Comparison of ENCODE assay signal across 8 cellular contexts in the genomic region with DNA sequence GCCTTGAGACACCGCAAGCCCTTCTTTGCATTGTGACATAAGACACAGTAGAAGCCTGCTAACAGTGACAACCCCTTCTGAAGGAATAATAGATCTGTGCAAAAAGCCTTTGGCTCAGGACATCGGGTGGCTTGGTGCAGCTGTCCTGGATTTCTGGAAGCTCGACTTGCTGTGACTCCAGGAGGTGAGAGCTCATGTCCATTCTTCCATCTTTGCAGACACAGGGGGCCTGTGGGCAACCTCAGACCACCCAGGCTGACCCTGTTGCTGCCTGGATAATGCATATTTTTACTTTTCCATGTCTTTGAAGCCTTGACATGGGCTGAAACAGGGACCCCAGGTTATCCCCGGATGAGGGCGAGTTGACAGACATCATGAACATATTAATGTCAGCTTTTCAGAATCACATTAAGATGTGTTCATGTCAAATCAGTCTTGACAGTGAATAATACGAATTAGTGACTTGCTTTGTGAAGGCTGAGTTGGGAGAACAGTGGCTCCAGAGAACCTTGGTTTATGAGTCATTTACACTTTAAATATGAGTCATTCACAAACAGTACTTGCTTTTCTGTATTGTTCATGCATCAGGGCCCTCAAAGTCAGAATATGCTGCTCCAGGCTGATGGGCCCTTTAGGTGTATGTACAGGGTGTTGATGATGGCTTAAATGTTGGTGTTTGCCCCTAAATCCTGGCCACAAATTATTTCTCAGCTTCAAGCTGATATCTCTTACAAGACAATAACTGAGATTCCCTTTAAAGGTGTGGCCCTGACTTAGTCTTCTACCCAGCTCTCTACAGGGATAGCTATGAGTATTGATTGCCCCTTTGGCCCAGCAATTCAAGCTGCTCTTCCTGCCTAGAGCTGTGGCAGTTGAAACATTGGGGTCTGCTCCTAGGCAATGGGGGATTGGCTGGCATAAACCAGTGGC.
DNase-seq lines count a peak whose midpoint lies in the region; ATAC-seq, FAIRE-seq and TF ChIP-seq lines count a peak whose summit lies in the region.

No MANE protein-coding gene starts in this region.

- CTCF ChIA-PET in activated CD4-positive, alpha-beta T cell treated with anti-CD3 and anti-CD28 coated beads for 36 hours (lab: Charles Lee) = interaction anchor here (0.6 to 2.8 kb wide), 4 partner anchors 41 to 513 kb away, joined by 3 to 8 read pairs (median 3); no protein-coding TSS in a partner anchor

- H3K4me3 ChIP-seq in astrocyte (ENCODE audit: insufficient read depth, low read depth, low read length) = no peak overlapping the region

- peaks cover 3% of the 10 kb centered on the region for H3K9me3 ChIP-seq in astrocyte (ENCODE audit: insufficient read depth, low read depth, low read length)

- H3K4me1 Mint-ChIP-seq in activated CD4-positive, alpha-beta T cell treated with anti-CD3 and anti-CD28 coated beads for 36 hours = peaks cover 11% of the 10 kb centered on the region
- H3K4me1 Mint-ChIP-seq in astrocyte (ENCODE audit: low read depth, unreplicated experiment) (peaks cover 16% of the 10 kb centered on the region), CD14-positive monocyte (no peaks in the 10 kb centered on the region)

- intact Hi-C loops in activated CD4-positive, alpha-beta T cell treated with anti-CD3 and anti-CD28 coated beads for 36 hours (cut with DNase I, micrococcal nuclease) = loop anchor here in 1 of 2 experiments (1.0 to 5.0 kb wide), 2 partner anchors 60 to 135 kb away; no protein-coding TSS in a partner anchor
- intact Hi-C loops in CD14-positive monocyte (cut with micrococcal nuclease) = no loop called here

- H3K9ac ChIP-seq in astrocyte (ENCODE audit: low read length) = no peak overlapping the region

- H3K4me2 ChIP-seq in astrocyte (ENCODE audit: low read length) = peak overlapping the region; percentile 33

- no peaks in the 10 kb centered on the region for H3K79me2 ChIP-seq in astrocyte (ENCODE audit: insufficient read depth, low read length)

- no peak overlapping the region for H3K27ac Mint-ChIP-seq in activated CD4-positive, alpha-beta T cell treated with anti-CD3 and anti-CD28 coated beads for 36 hours
- H3K27ac Mint-ChIP-seq in astrocyte (ENCODE audit: unreplicated experiment) (peak overlapping the region; percentile 83), CD14-positive monocyte (no peak overlapping the region)

- H3K36me3 Mint-ChIP-seq in activated CD4-positive, alpha-beta T cell treated with anti-CD3 and anti-CD28 coated beads for 36 hours (ENCODE audit: low read depth) = no peaks in the 10 kb centered on the region
- H3K36me3 Mint-ChIP-seq in astrocyte (ENCODE audit: low read depth, unreplicated experiment) (no peaks in the 10 kb centered on the region), CD14-positive monocyte (no peaks in the 10 kb centered on the region)

- no peaks in the 10 kb centered on the region for H3K36me3 ChIP-seq in astrocyte (ENCODE audit: insufficient read depth, low read length)

- H3K4me1 ChIP-seq in astrocyte (ENCODE audit: insufficient read depth, low read length) = peaks cover 11% of the 10 kb centered on the region

- H3K4me3 Mint-ChIP-seq in activated CD4-positive, alpha-beta T cell treated with anti-CD3 and anti-CD28 coated beads for 36 hours = no peak overlapping the region
- H3K4me3 Mint-ChIP-seq in astrocyte (ENCODE audit: unreplicated experiment) (no peak overlapping the region), CD14-positive monocyte (no peak overlapping the region)

- TF ChIP-seq CTCF in astrocyte (IDR thresholded peaks at IDR 0.05; ENCODE audit: insufficient read depth, low read depth, low read length) (no peak), CD14-positive monocyte (IDR thresholded peaks at IDR 0.05) (no peak)

- H2AFZ ChIP-seq in astrocyte (ENCODE audit: low read depth, low read length) = no peak overlapping the region

- no peaks in the 10 kb centered on the region for H3K27me3 ChIP-seq in astrocyte (ENCODE audit: insufficient read depth, low read length)

- DNase-seq in activated CD4-positive, alpha-beta T cell treated with anti-CD3 and anti-CD28 coated beads for 36 hours = peak; percentile 46
- no peak for DNase-seq in activated CD4-positive, alpha-beta T cell treated with anti-CD3 and anti-CD28 coated beads, Interleukin-2, amount 50 U/mL, for 1 hour
- peak; percentile 82 for DNase-seq in astrocyte (ENCODE audit: low read depth)
- peak; percentile 56 for DNase-seq in retina
- no peak for DNase-seq in anterior cingulate cortex (lab: John Stamatoyannopoulos, UW)
- no peak for DNase-seq in CD14-positive monocyte (ENCODE audit: low spot score)
- no peak for DNase-seq in NCI-H1105 (lab: John Stamatoyannopoulos, UW)

- ATAC-seq in activated CD4-positive, alpha-beta T cell treated with anti-CD3 and anti-CD28 coated beads for 36 hours = peak; percentile 99
- peak; percentile 82 for ATAC-seq in HG03095 (IDR thresholded peaks at IDR 0.05; ENCODE audit: unreplicated experiment)

- peaks cover 7% of the 10 kb centered on the region for H3K9me3 Mint-ChIP-seq in activated CD4-positive, alpha-beta T cell treated with anti-CD3 and anti-CD28 coated beads for 36 hours (ENCODE audit: low read depth)
- H3K9me3 Mint-ChIP-seq in astrocyte (ENCODE audit: unreplicated experiment) = peaks cover 8% of the 10 kb centered on the region
- H3K9me3 Mint-ChIP-seq in CD14-positive monocyte = peaks cover 7 to 16% (median 10%) of the 10 kb centered on the region in 7 donors

- FAIRE-seq in astrocyte (lab: Jason Lieb, UNC) = peak; percentile 39

- peaks cover 36% of the 10 kb centered on the region for H3K27me3 Mint-ChIP-seq in activated CD4-positive, alpha-beta T cell treated with anti-CD3 and anti-CD28 coated beads for 36 hours
- H3K27me3 Mint-ChIP-seq in astrocyte (ENCODE audit: low read depth, unreplicated experiment) = peaks cover 3% of the 10 kb centered on the region
- H3K27me3 Mint-ChIP-seq in CD14-positive monocyte (ENCODE audit: low read depth in 3 of 3) = peaks cover 7 to 17% (median 13%) of the 10 kb centered on the region in 3 donors

- H4K20me1 ChIP-seq in astrocyte (ENCODE audit: insufficient read depth, low read length) = no peaks in the 10 kb centered on the region

- POLR2A ChIA-PET in activated CD4-positive, alpha-beta T cell treated with anti-CD3 and anti-CD28 coated beads for 36 hours (lab: Charles Lee) = no interaction called here

- H3K27ac ChIP-seq in astrocyte (ENCODE audit: low read depth, low read length) = no peak overlapping the region

Comparison
In these comparisons a context has a peak if more than half of its experiments do, and no peak if none do; other contexts are left out.
1. DNase-seq: peak in activated CD4-positive, alpha-beta T cell treated with anti-CD3 and anti-CD28 coated beads for 36 hours (single experiment), astrocyte (single experiment) and retina (single experiment); none in activated CD4-positive, alpha-beta T cell treated with anti-CD3 and anti-CD28 coated beads, Interleukin-2, amount 50 U/mL, for 1 hour (single experiment), anterior cingulate cortex (0 of 58), CD14-positive monocyte (single experiment) and NCI-H1105 (single experiment).